8 cellular contexts compared by ENCODE assay signal in genomic region chr19:6062274-6062673, GRCh38. TPM values are rescaled to one million over a fixed set of nuclear protein-coding genes. Genes with fewer than 3 reads are reported as not detected.
A peak's percentile ranks its signal among the peaks of the same experiment; 100 is the strongest.
DNase-seq lines count a peak whose midpoint lies in the region; ATAC-seq and TF ChIP-seq lines count a peak whose summit lies in the region.

No MANE protein-coding gene starts in this region.

- no peak for TF ChIP-seq CTCF in PC-9 (conservative IDR thresholded peaks at IDR 0.05)

- H3K27me3 ChIP-seq in PC-9 (ENCODE audit: insufficient read depth, low read depth) (no peaks in the 10 kb centered on the region), layer of hippocampus (ENCODE audit: control insufficient read depth, insufficient read depth, low read length) (no peaks in the 10 kb centered on the region)

- no peaks in the 10 kb centered on the region for H4K20me1 ChIP-seq in PC-9 (ENCODE audit: insufficient read depth)

- POLR2A ChIA-PET in PC-9 (lab: Charles Lee; ENCODE audit: unreplicated experiment): no interaction called here

- DNase-seq in PC-9: no peak
- peak; percentile 34 for DNase-seq in activated gamma-delta T cell treated with anti-CD3 and anti-CD28 coated beads, Interleukin-2, amount 50 U/mL, for 16 hours (ENCODE audit: low read depth)
- DNase-seq in substantia nigra (lab: John Stamatoyannopoulos, UW): peak in 5 of 49 donors; percentile 15 to 45 (median 23)
- DNase-seq in SHP77 treated with DMSO at 0.1 percent for 48 hours (lab: John Stamatoyannopoulos, UW): no peak
- no peak for DNase-seq in GM19240 (ENCODE audit: insufficient read length, low spot score)
- DNase-seq in RPMI8226: no peak

- no peak overlapping the region for H3K4me3 ChIP-seq in PC-9

- H3K4me2 ChIP-seq in PC-9: peak overlapping the region; percentile 60; the same call in 1 of the 2 replicates

- peaks cover 47% of the 10 kb centered on the region for H3F3A ChIP-seq in PC-9 (ENCODE audit: insufficient read depth, low read depth)

- peaks cover 75% of the 10 kb centered on the region for H3K4me1 ChIP-seq in PC-9 (replicated peaks; ENCODE audit: insufficient read depth)

- no peaks in the 10 kb centered on the region for H3K9me2 ChIP-seq in PC-9 (ENCODE audit: insufficient read depth)

- no peaks in the 10 kb centered on the region for H3K79me2 ChIP-seq in PC-9 (ENCODE audit: low read depth)

- no peaks in the 10 kb centered on the region for H3K36me3 ChIP-seq in PC-9 (ENCODE audit: low read depth)

- no peaks in the 10 kb centered on the region for H3K9me3 ChIP-seq in PC-9 (ENCODE audit: insufficient read depth, low read depth)

- BruUV-seq in PC-9 (replicated peaks; lab: Mats Ljungman, UMichigan): no TSS peak

- no peak for ATAC-seq in GM21737 (IDR thresholded peaks at IDR 0.05; ENCODE audit: unreplicated experiment)

- CTCF ChIA-PET in PC-9 (lab: Charles Lee): no interaction called here

- H3K27ac ChIP-seq in PC-9 (no peak overlapping the region), layer of hippocampus (ENCODE audit: low read depth, low read length) (peak overlapping the region; percentile 72), substantia nigra (ENCODE audit: low read depth, low read length, poor library complexity, severe bottlenecking) (peak overlapping the region; percentile 4)

- no peak overlapping the region for H2AFZ ChIP-seq in PC-9

- intact Hi-C loops in PC-9 (cut with micrococcal nuclease; ENCODE audit: unreplicated experiment): no loop called here

RNA-seq across cellular contexts. Expression of gene RFX2, which starts 48.0 kb away (rescaled TPM):
- 8.7 and 11.6 TPM in 2 replicates for total RNA-seq in PC-9 (2021)
